In genomic region chr15:55659481-55659880, GRCh38 we compare ENCODE assay signal across 28 cellular contexts.
"Had no signal": no experiment of that assay in that cellular context is flagged by ENCODE, and none has a peak within 500 bp of the region (broad histone marks: within the 10 kb centered on the region; RNA-seq: fewer than 3 reads in every experiment).

No MANE protein-coding gene starts in this region.

- H3K9me3 ChIP-seq: left lung, lower lobe of right lung, ovary, prostate gland, suprapubic skin, thoracic aorta, tibial artery, upper lobe of left lung, vagina had no signal

- H3K36me3 ChIP-seq: left lung, lower lobe of right lung, ovary, prostate gland, suprapubic skin, thoracic aorta, tibial artery, upper lobe of left lung, vagina had no signal

- H3K4me3 Mint-ChIP-seq: immature natural killer cell; naive B cell; natural killer cell treated with Interleukin-12 subunit alpha and Interleukin-12 subunit beta and Interleukin-15 and Interleukin-18, amount 100 ng/mL, for 72 hours; stimulated activated effector memory CD8-positive, alpha-beta T cell treated with anti-CD3 and anti-CD28 coated beads, Interleukin-12 subunit alpha, Interleukin-12 subunit beta, amount 100 ng/mL, for 72 hours; stimulated activated naive CD8-positive, alpha-beta T cell treated with anti-CD3 and anti-CD28 coated beads, Interleukin-15, Interleukin-2, amounts not matched to agents 100 ng/mL and 50 ng/mL, for 24 hours had no signal

- H3K4me3 ChIP-seq: left lung, lower lobe of right lung, ovary, prostate gland, skin epidermis, suprapubic skin, thoracic aorta, tibial artery, upper lobe of left lung, vagina had no signal

- H3K4me1 Mint-ChIP-seq: immature natural killer cell; naive B cell; stimulated activated effector memory CD8-positive, alpha-beta T cell treated with anti-CD3 and anti-CD28 coated beads, Interleukin-12 subunit alpha, Interleukin-12 subunit beta, amount 100 ng/mL, for 72 hours had no signal

- H3K27me3 Mint-ChIP-seq: naive B cell; stimulated activated naive CD8-positive, alpha-beta T cell treated with anti-CD3 and anti-CD28 coated beads, Interleukin-15, Interleukin-2, amounts not matched to agents 100 ng/mL and 50 ng/mL, for 24 hours had no signal

- H3K27ac ChIP-seq: left lung, lower lobe of right lung, ovary, prostate gland, skin epidermis, suprapubic skin, thoracic aorta, tibial artery, upper lobe of left lung, vagina had no signal

- H3K9me3 Mint-ChIP-seq: immature natural killer cell; naive B cell; natural killer cell treated with Interleukin-12 subunit alpha and Interleukin-12 subunit beta and Interleukin-15 and Interleukin-18, amount 100 ng/mL, for 72 hours; stimulated activated effector memory CD8-positive, alpha-beta T cell treated with anti-CD3 and anti-CD28 coated beads, Interleukin-12 subunit alpha, Interleukin-12 subunit beta, amount 100 ng/mL, for 72 hours; stimulated activated naive CD8-positive, alpha-beta T cell treated with anti-CD3 and anti-CD28 coated beads, Interleukin-15, Interleukin-2, amounts not matched to agents 100 ng/mL and 50 ng/mL, for 24 hours had no signal

- H3K27ac Mint-ChIP-seq: immature natural killer cell; naive B cell; natural killer cell treated with Interleukin-12 subunit alpha and Interleukin-12 subunit beta and Interleukin-15 and Interleukin-18, amount 100 ng/mL, for 72 hours; stimulated activated effector memory CD8-positive, alpha-beta T cell treated with anti-CD3 and anti-CD28 coated beads, Interleukin-12 subunit alpha, Interleukin-12 subunit beta, amount 100 ng/mL, for 72 hours; stimulated activated naive CD8-positive, alpha-beta T cell treated with anti-CD3 and anti-CD28 coated beads, Interleukin-15, Interleukin-2, amounts not matched to agents 100 ng/mL and 50 ng/mL, for 24 hours had no signal

- H3K36me3 Mint-ChIP-seq: immature natural killer cell; naive B cell; natural killer cell treated with Interleukin-12 subunit alpha and Interleukin-12 subunit beta and Interleukin-15 and Interleukin-18, amount 100 ng/mL, for 72 hours; stimulated activated effector memory CD8-positive, alpha-beta T cell treated with anti-CD3 and anti-CD28 coated beads, Interleukin-12 subunit alpha, Interleukin-12 subunit beta, amount 100 ng/mL, for 72 hours had no signal

- H3K27me3 ChIP-seq: left lung, ovary, suprapubic skin, tibial artery, upper lobe of left lung, vagina had no signal

- H3K4me1 ChIP-seq: left lung, prostate gland, suprapubic skin, tibial artery, vagina had no signal

- DNase-seq: hypothalamus; immature natural killer cell; kidney; left colon; left lung; lower lobe of right lung; mammary epithelial cell; mesenchymal stem cell; naive B cell; ovary; retina; stimulated activated CD4-positive, alpha-beta T cell treated with anti-CD3 and anti-CD28 coated beads, Interleukin-12 subunit alpha, Interleukin-12 subunit beta, amount 100 ng/mL, for 4 hours; stimulated activated CD4-positive, alpha-beta T cell treated with anti-CD3 and anti-CD28 coated beads, Interleukin-15, amount 100 ng/mL, for 24 hours; stimulated activated CD4-positive, alpha-beta T cell treated with anti-CD3 and anti-CD28 coated beads, Interleukin-2, amount 100 ng/mL, for 24 hours; stimulated activated CD4-positive, alpha-beta T cell treated with anti-CD3 and anti-CD28 coated beads, Interleukin-4, amount 100 ng/mL, for 24 hours; stimulated activated naive CD4-positive, alpha-beta T cell; tibial artery; upper lobe of left lung had no signal

- ATAC-seq: left colon; left lung; lower lobe of right lung; natural killer cell treated with Interleukin-12 subunit alpha and Interleukin-12 subunit beta and Interleukin-15 and Interleukin-18, amount 100 ng/mL, for 72 hours; right cardiac atrium; sciatic nerve; stimulated activated effector memory CD8-positive, alpha-beta T cell treated with anti-CD3 and anti-CD28 coated beads, Interleukin-12 subunit alpha, Interleukin-12 subunit beta, amount 100 ng/mL, for 72 hours had no signal
